Comparison of ENCODE assay signal across 15 cellular contexts in genomic region chr2:63850650-63851049, GRCh38. TPM values are rescaled to one million over a fixed set of nuclear protein-coding genes. Genes with fewer than 3 reads are reported as not detected.
DNase-seq lines count a peak whose midpoint lies in the region; ATAC-seq and TF ChIP-seq lines count a peak whose summit lies in the region.
"Had no signal": no experiment of that assay in that cellular context is flagged by ENCODE, and none has a peak within 500 bp of the region (broad histone marks: within the 10 kb centered on the region; RNA-seq: fewer than 3 reads in every experiment).

No MANE protein-coding gene starts in this region.

- no peak overlapping the region for H2BK5ac ChIP-seq in H9 (ENCODE audit: insufficient read length, low read length)

- H3K9me3 Mint-ChIP-seq in H9, result no peaks in the 10 kb centered on the region
- H3K9me3 Mint-ChIP-seq in naive thymus-derived CD8-positive, alpha-beta T cell, result peaks cover 0 to 9% (median 0%) of the 10 kb centered on the region in 9 donors
- H3K9me3 Mint-ChIP-seq in stimulated activated naive B cell treated with anti-CD40 and anti-IgM and Interleukin-4, amounts not matched to agents 10 μg/mL and 1 μg/mL and 100 μg/mL, for 72 hours, result no peaks in the 10 kb centered on the region
- H3K9me3 Mint-ChIP-seq: endodermal cell had no signal

- H3K9me3 ChIP-seq in H9 (ENCODE audit: control insufficient read depth, low read depth, low read length), result no peaks in the 10 kb centered on the region
- no peaks in the 10 kb centered on the region for H3K9me3 ChIP-seq in adipocyte (ENCODE audit: control insufficient read depth, low read length)
- H3K9me3 ChIP-seq: thyroid gland had no signal

- H3K23ac ChIP-seq in H9 (ENCODE audit: insufficient read length, low read depth, low read length), result no peak overlapping the region

- H4K8ac ChIP-seq in H9 (replicated peaks; ENCODE audit: insufficient read length, low read depth, low read length), result no peak overlapping the region

- H3K23me2 ChIP-seq in H9 (ENCODE audit: insufficient read length, low read depth, low read length, poor library complexity, severe bottlenecking), result peaks cover 7% of the 10 kb centered on the region

- H3K27ac ChIP-seq in H9 (ENCODE audit: insufficient read length, low read depth, low read length), result no peak overlapping the region
- H3K27ac ChIP-seq: BLaER1 treated with 17β-estradiol and CSF1 and Interleukin-3, amounts not matched to agents 10 nM and 100 nM; SJCRH30; thyroid gland had no signal

- no peak overlapping the region for H2AK5ac ChIP-seq in H9 (ENCODE audit: insufficient read length, low read length)

- H3K79me1 ChIP-seq in H9 (ENCODE audit: insufficient read depth, low read depth, low read length, poor library complexity, severe bottlenecking), result no peaks in the 10 kb centered on the region

- no peak overlapping the region for H2AFZ ChIP-seq in H9 (ENCODE audit: low read length)

- peak; percentile 42 to 60 for ATAC-seq in naive thymus-derived CD8-positive, alpha-beta T cell
- no peak for ATAC-seq in HG02981 (IDR thresholded peaks at IDR 0.05; ENCODE audit: unreplicated experiment)
- ATAC-seq in stimulated activated naive B cell treated with anti-CD40 and anti-IgM and Interleukin-4, amounts not matched to agents 10 μg/mL and 1 μg/mL and 100 μg/mL, for 72 hours (replicated peaks), result no peak

- peaks cover 1% of the 10 kb centered on the region for H3K36me3 ChIP-seq in adipocyte (ENCODE audit: control insufficient read depth, insufficient read depth, low read length, severe bottlenecking)
- H3K36me3 ChIP-seq: thyroid gland had no signal

- H3K14ac ChIP-seq in H9 (ENCODE audit: insufficient read depth, low read length), result no peak overlapping the region

- no peak overlapping the region for H2BK20ac ChIP-seq in H9 (ENCODE audit: low read depth, low read length, poor library complexity, severe bottlenecking)

- POLR2A ChIA-PET in naive thymus-derived CD8-positive, alpha-beta T cell (lab: Charles Lee), result interaction anchor here (2.3 kb wide), 1 partner anchor 10 kb away, joined by 11 read pairs; the partner anchor contains the start of gene UGP2

- H3T11ph ChIP-seq in H9 (ENCODE audit: low read length), result no peak overlapping the region

- H2BK15ac ChIP-seq in H9 (ENCODE audit: low read depth, low read length), result no peak overlapping the region

- H3K9ac ChIP-seq in H9 (ENCODE audit: extremely low read depth, insufficient read length, low read length), result peak overlapping the region; percentile 15
- peak overlapping the region; percentile 81 for H3K9ac ChIP-seq in adipocyte (ENCODE audit: low read length)
- H3K9ac ChIP-seq: BLaER1 treated with 17β-estradiol and CSF1 and Interleukin-3, amounts not matched to agents 10 nM and 100 nM had no signal

- no peaks in the 10 kb centered on the region for H3K27me3 ChIP-seq in H9 (ENCODE audit: insufficient read depth, low read length)
- H3K27me3 ChIP-seq in adipocyte (replicated peaks; ENCODE audit: control insufficient read depth, insufficient read depth, low read length), result no peaks in the 10 kb centered on the region
- H3K27me3 ChIP-seq: BLaER1 treated with 17β-estradiol and CSF1 and Interleukin-3, amounts not matched to agents 10 nM and 100 nM; SJCRH30; thyroid gland had no signal

- H3K4ac ChIP-seq in H9 (ENCODE audit: low read depth, low read length), result no peak overlapping the region

- no peaks in the 10 kb centered on the region for H4K20me1 ChIP-seq in H9 (ENCODE audit: control insufficient read depth, insufficient read depth, insufficient read length)

- H3K4me1 ChIP-seq in H9 (ENCODE audit: insufficient read depth, low read length), result peaks cover 24% of the 10 kb centered on the region
- peaks cover 93% of the 10 kb centered on the region for H3K4me1 ChIP-seq in adipocyte (ENCODE audit: control insufficient read depth, insufficient read depth, low read length)
- H3K4me1 ChIP-seq: SJCRH30 had no signal

- peaks cover 93 to 94% of the 10 kb centered on the region in 2 experiments for H3K4me1 Mint-ChIP-seq in H9
- peaks cover 40 to 90% (median 82%) of the 10 kb centered on the region in 4 donors for H3K4me1 Mint-ChIP-seq in naive thymus-derived CD8-positive, alpha-beta T cell
- H3K4me1 Mint-ChIP-seq in stimulated activated naive B cell treated with anti-CD40 and anti-IgM and Interleukin-4, amounts not matched to agents 10 μg/mL and 1 μg/mL and 100 μg/mL, for 72 hours, result peaks cover 31 to 57% of the 10 kb centered on the region in 2 donors

- H2BK120ac ChIP-seq in H9 (ENCODE audit: low read depth, low read length, poor library complexity, severe bottlenecking), result no peak overlapping the region

- no peak overlapping the region for H3K4me3 Mint-ChIP-seq in H9
- H3K4me3 Mint-ChIP-seq in naive thymus-derived CD8-positive, alpha-beta T cell, result peak overlapping the region in 1 of 10 donors; percentile 1
- H3K4me3 Mint-ChIP-seq in stimulated activated naive B cell treated with anti-CD40 and anti-IgM and Interleukin-4, amounts not matched to agents 10 μg/mL and 1 μg/mL and 100 μg/mL, for 72 hours, result no peak overlapping the region
- H3K4me3 Mint-ChIP-seq: activated CD4-positive, alpha-beta memory T cell treated with anti-CD3 and anti-CD28 coated beads, Interleukin-2, amount 10 ng/mL, durations not matched to agents 7 days and 5 days had no signal

- peak overlapping the region in 2 of 3 experiments; percentile 95 to 99; a peak in 5 of 7 replicates for H3K27ac Mint-ChIP-seq in H9
- H3K27ac Mint-ChIP-seq in naive thymus-derived CD8-positive, alpha-beta T cell, result peak overlapping the region in 7 of 10 donors; percentile 37 to 98 (median 73)
- H3K27ac Mint-ChIP-seq in stimulated activated naive B cell treated with anti-CD40 and anti-IgM and Interleukin-4, amounts not matched to agents 10 μg/mL and 1 μg/mL and 100 μg/mL, for 72 hours, result no peak overlapping the region
- H3K27ac Mint-ChIP-seq: activated CD4-positive, alpha-beta memory T cell treated with anti-CD3 and anti-CD28 coated beads, Interleukin-2, amount 10 ng/mL, durations not matched to agents 7 days and 5 days; endodermal cell; progenitor cell of endocrine pancreas had no signal

- no peak overlapping the region for H3K18ac ChIP-seq in H9 (ENCODE audit: insufficient read length, low read depth, low read length)

- peak; percentile 5 for DNase-seq in GM12865 (ENCODE audit: low read depth)
- DNase-seq in H9, result no peak
- no peak for DNase-seq in adipocyte (ENCODE audit: low read depth)
- no peak for DNase-seq in naive thymus-derived CD8-positive, alpha-beta T cell
- DNase-seq in NCI-H2171 (lab: John Stamatoyannopoulos, UW), result no peak
- DNase-seq in stimulated activated naive B cell treated with anti-CD40 and anti-IgM and Interleukin-4, amounts not matched to agents 10 μg/mL and 1 μg/mL and 100 μg/mL, for 72 hours, result no peak
- DNase-seq: activated CD4-positive, alpha-beta memory T cell treated with anti-CD3 and anti-CD28 coated beads, Interleukin-2, amount 10 ng/mL, durations not matched to agents 7 days and 5 days; activated gamma-delta T cell; endodermal cell; NCI-H1048; SJCRH30; thyroid gland had no signal

- no peak overlapping the region for H3K56ac ChIP-seq in H9 (ENCODE audit: insufficient read length, low read depth, low read length)

- no peak overlapping the region for H2BK12ac ChIP-seq in H9 (ENCODE audit: insufficient read length, low read depth, low read length)

- TF ChIP-seq CTCF in GM12865 (IDR thresholded peaks at IDR 0.05; ENCODE audit: insufficient read depth, low read depth, low read length, missing control alignments) (no peak), H9 (conservative IDR thresholded peaks at IDR 0.05) (no peak)

- H3K27me3 Mint-ChIP-seq in H9 (ENCODE audit: low read depth), result no peaks in the 10 kb centered on the region
- H3K27me3 Mint-ChIP-seq in naive thymus-derived CD8-positive, alpha-beta T cell, result no peaks in the 10 kb centered on the region
- no peaks in the 10 kb centered on the region for H3K27me3 Mint-ChIP-seq in stimulated activated naive B cell treated with anti-CD40 and anti-IgM and Interleukin-4, amounts not matched to agents 10 μg/mL and 1 μg/mL and 100 μg/mL, for 72 hours
- H3K27me3 Mint-ChIP-seq: activated CD4-positive, alpha-beta memory T cell treated with anti-CD3 and anti-CD28 coated beads, Interleukin-2, amount 10 ng/mL, durations not matched to agents 7 days and 5 days; progenitor cell of endocrine pancreas had no signal

- no peak overlapping the region for H4K5ac ChIP-seq in H9 (ENCODE audit: insufficient read length, low read depth, low read length)

- no peak overlapping the region for H3K4me3 ChIP-seq in GM12865 (ENCODE audit: low read depth, low read length)
- peak overlapping the region; percentile 76 for H3K4me3 ChIP-seq in adipocyte (ENCODE audit: low read length)
- H3K4me3 ChIP-seq: BLaER1 treated with 17β-estradiol and CSF1 and Interleukin-3, amounts not matched to agents 10 nM and 100 nM; SJCRH30; thyroid gland had no signal

- peaks cover 3 to 57% (median 47%) of the 10 kb centered on the region in 3 experiments; a peak in 5 of 7 replicates for H3K36me3 Mint-ChIP-seq in H9 (ENCODE audit: insufficient read depth in 1 of 3, low read depth in 3 of 3)
- peaks cover 0 to 21% (median 18%) of the 10 kb centered on the region in 3 donors for H3K36me3 Mint-ChIP-seq in naive thymus-derived CD8-positive, alpha-beta T cell
- peaks cover 7 to 16% of the 10 kb centered on the region in 2 donors for H3K36me3 Mint-ChIP-seq in stimulated activated naive B cell treated with anti-CD40 and anti-IgM and Interleukin-4, amounts not matched to agents 10 μg/mL and 1 μg/mL and 100 μg/mL, for 72 hours

- H4K91ac ChIP-seq in H9 (ENCODE audit: insufficient read length, low read depth, low read length), result no peak overlapping the region

- H3K4me2 ChIP-seq in H9 (ENCODE audit: insufficient read depth, insufficient read length, low read length), result peak overlapping the region; percentile 56

- peaks cover 55% of the 10 kb centered on the region for H3K79me2 ChIP-seq in H9 (ENCODE audit: insufficient read depth, low read length)

RNA-seq across cellular contexts. Expression of gene UGP2, which starts 9.0 kb away (rescaled TPM):
- total RNA-seq in H9 (2021), result 848 and 883 TPM in 2 replicates
- total RNA-seq in naive thymus-derived CD8-positive, alpha-beta T cell, result 10 to 100 TPM; 77.2 to 89.1 TPM
- 100 to 1,000 TPM; 112 to 148 (median 135) TPM for polyA plus RNA-seq in naive thymus-derived CD8-positive, alpha-beta T cell

Comparison
In these comparisons a context has a peak if more than half of its experiments do, and no peak if none do; other contexts are left out.
1. ATAC-seq: peak in naive thymus-derived CD8-positive, alpha-beta T cell (2 of 2); none in HG02981 (single experiment) and stimulated activated naive B cell treated with anti-CD40 and anti-IgM and Interleukin-4, amounts not matched to agents 10 μg/mL and 1 μg/mL and 100 μg/mL, for 72 hours (0 of 2).